ENCODE assay signal across 7 cellular contexts in genomic region chr5:123423278-123424149, GRCh38. TPM values are rescaled to one million over a fixed set of nuclear protein-coding genes. Genes with fewer than 3 reads are reported as not detected.
DNase-seq lines count a peak whose midpoint lies in the region; ATAC-seq, FAIRE-seq and TF ChIP-seq lines count a peak whose summit lies in the region.

Gene CEP120 (minus strand): TSS chr5:123423403. CDS start chr5:123422998, 405 bp downstream.

- H3K9me3 ChIP-seq in hepatocyte (ENCODE audit: low read depth): no peaks in the 10 kb centered on the region

- FAIRE-seq in GM18507 (lab: Jason Lieb, UNC): peak; percentile 100

- peak; percentile 98 for ATAC-seq in HG02973 (IDR thresholded peaks at IDR 0.05; ENCODE audit: unreplicated experiment)

- TF ChIP-seq CTCF in hepatocyte (IDR thresholded peaks at IDR 0.05; ENCODE audit: poor library complexity): peak; percentile 95

- H3K4me3 ChIP-seq in hepatocyte: peak within 1 kb of the TSS; percentile 74

- peaks cover 37% of the 10 kb centered on the region for H3K79me2 ChIP-seq in hepatocyte

- no peaks in the 10 kb centered on the region for H4K20me1 ChIP-seq in hepatocyte (ENCODE audit: insufficient read depth, poor library complexity, severe bottlenecking)

- DNase-seq in GM18507 (ENCODE audit: extremely low spot score, insufficient read length, low read depth) (peak; percentile 91), NCI-H2029 treated with DMSO at 0.1 percent for 48 hours (lab: John Stamatoyannopoulos, UW) (peak; percentile 96), T-helper 9 cell (peak; percentile 92), astrocyte of the hippocampus (ENCODE audit: low read depth, low spot score) (peak; percentile 100), hepatocyte (ENCODE audit: low spot score) (peak; percentile 100), renal cortical epithelial cell (ENCODE audit: low read depth) (peak; percentile 98)

- H3K27ac ChIP-seq in hepatocyte: peak within 1 kb of the TSS; percentile 77

- peak within 1 kb of the TSS; percentile 94 for H3K4me2 ChIP-seq in hepatocyte

- under 1% methylated on average over 47 of the region's 47 CpGs for WGBS in hepatocyte (ENCODE audit: low lambda C conversion rate, missing lambda C conversion rate)

- H3K4me1 ChIP-seq in hepatocyte (ENCODE audit: insufficient read depth): peaks cover 12% of the 10 kb centered on the region

- H3K9me2 ChIP-seq in hepatocyte (replicated peaks; ENCODE audit: insufficient read depth): no peaks in the 10 kb centered on the region

- no peaks in the 10 kb centered on the region for H3K27me3 ChIP-seq in hepatocyte

- H2AFZ ChIP-seq in hepatocyte: peak within 1 kb of the TSS; percentile 85

- H3K36me3 ChIP-seq in hepatocyte (replicated peaks; ENCODE audit: insufficient read depth, low read depth): no peaks in the 10 kb centered on the region

RNA-seq across cellular contexts. Expression of gene CEP120, which starts in this region (rescaled TPM):
- total RNA-seq in hepatocyte (15.8 and 17.5 TPM in 2 replicates), renal cortical epithelial cell (20.5 and 24.2 TPM in 2 replicates)
- polyA plus RNA-seq in hepatocyte: 5.7 and 6.9 TPM in 2 replicates

Comparison
In these comparisons a context has a peak if more than half of its experiments do, and no peak if none do; other contexts are left out.
1. Peak in every context shown above with its lines: DNase-seq, ATAC-seq, H3K4me3 ChIP-seq and H3K27ac ChIP-seq.